ENCODE assay signal across 8 cellular contexts in genomic region chr6:6547111-6547879, GRCh38. TPM values are rescaled to one million over a fixed set of nuclear protein-coding genes. Genes with fewer than 3 reads are reported as not detected.
DNase-seq lines count a peak whose midpoint lies in the region; TF ChIP-seq lines count a peak whose summit lies in the region.

No MANE protein-coding gene starts in this region.

- H2AFZ ChIP-seq in SU-DHL-6 (ENCODE audit: low read depth, low read length, severe bottlenecking) = peak overlapping the region; percentile 46

- H3K9me3 ChIP-seq in HAP-1 (no peaks in the 10 kb centered on the region), MG63 (no peaks in the 10 kb centered on the region), SU-DHL-6 (ENCODE audit: insufficient read depth, low read length) (peaks cover 4% of the 10 kb centered on the region; the same call in 1 of the 2 replicates), adrenal gland (replicated peaks in 1 of 3) (no peaks in the 10 kb centered on the region), left ventricle myocardium inferior (replicated peaks) (peaks cover 3% of the 10 kb centered on the region)

- no peaks in the 10 kb centered on the region for H3K4me1 ChIP-seq in HAP-1
- peaks cover 10 to 11% of the 10 kb centered on the region in 2 donors for H3K4me1 ChIP-seq in adrenal gland (replicated peaks in 1 of 2)
- peaks cover 14% of the 10 kb centered on the region for H3K4me1 ChIP-seq in left ventricle myocardium inferior
- no peaks in the 10 kb centered on the region for H3K4me1 ChIP-seq in urinary bladder (ENCODE audit: insufficient read depth)

- peak overlapping the region; percentile 54 for H3K4me3 ChIP-seq in GM06990 (replicated peaks; ENCODE audit: low read depth, low read length)
- no peak overlapping the region for H3K4me3 ChIP-seq in HAP-1
- H3K4me3 ChIP-seq in MG63 = no peak overlapping the region
- H3K4me3 ChIP-seq in SU-DHL-6 (ENCODE audit: insufficient read depth, low read length, poor library complexity, severe bottlenecking) = no peak overlapping the region
- H3K4me3 ChIP-seq in adrenal gland = peak overlapping the region in 2 of 4 donors; percentile 18 to 47
- peak overlapping the region; percentile 68 for H3K4me3 ChIP-seq in left ventricle myocardium inferior
- H3K4me3 ChIP-seq in urinary bladder (ENCODE audit: low read depth, low read length) = peak overlapping the region; percentile 31

- no peaks in the 10 kb centered on the region for H3F3A ChIP-seq in SU-DHL-6 (ENCODE audit: insufficient read depth)

- TF ChIP-seq CTCF in GM06990 (IDR thresholded peaks at IDR 0.05; ENCODE audit: insufficient read depth, low read length, poor library complexity, severe bottlenecking) = peak; percentile 79
- peak; percentile 99 for TF ChIP-seq CTCF in SU-DHL-6 (IDR thresholded peaks at IDR 0.05; ENCODE audit: insufficient read depth, low read length, poor library complexity, severe bottlenecking)
- peak; percentile 89 to 95 (median 93) for TF ChIP-seq CTCF in adrenal gland (IDR thresholded peaks at IDR 0.05)
- TF ChIP-seq CTCF in left ventricle myocardium inferior (IDR thresholded peaks at IDR 0.05; ENCODE audit: borderline replicate concordance) = peak; percentile 94

- 16 to 18% (median 18%) methylated on average over 14 of the region's 14 CpGs for WGBS in adrenal gland, 4 donors
- 18% methylated on average over 14 of the region's 14 CpGs for WGBS in urinary bladder

- H3K36me3 ChIP-seq in GM06990 (ENCODE audit: control insufficient read depth, insufficient read depth, low read length) (no peaks in the 10 kb centered on the region), HAP-1 (replicated peaks) (no peaks in the 10 kb centered on the region), MG63 (no peaks in the 10 kb centered on the region), SU-DHL-6 (ENCODE audit: low read length) (no peaks in the 10 kb centered on the region), adrenal gland (replicated peaks in 1 of 2) (no peaks in the 10 kb centered on the region), left ventricle myocardium inferior (no peaks in the 10 kb centered on the region), urinary bladder (ENCODE audit: insufficient read depth) (no peaks in the 10 kb centered on the region)

- H3K27me3 ChIP-seq in GM06990 (replicated peaks; ENCODE audit: control insufficient read depth, insufficient read depth, low read length) (no peaks in the 10 kb centered on the region), HAP-1 (ENCODE audit: low read depth) (no peaks in the 10 kb centered on the region), MG63 (peaks cover 3% of the 10 kb centered on the region; the same call in 1 of the 2 replicates), SU-DHL-6 (ENCODE audit: low read length) (no peaks in the 10 kb centered on the region), adrenal gland (peaks cover 9% of the 10 kb centered on the region), left ventricle myocardium inferior (ENCODE audit: low read depth) (peaks cover 20% of the 10 kb centered on the region)

- H3K9me2 ChIP-seq in SU-DHL-6 (replicated peaks; ENCODE audit: insufficient read depth, low read length) = no peaks in the 10 kb centered on the region

- no peak for DNase-seq in GM06990 (ENCODE audit: extremely low read depth, insufficient read length)
- DNase-seq in HAP-1 (ENCODE audit: low spot score in 2 of 2) = peak; percentile 57 to 86
- peak; percentile 66 for DNase-seq in MG63
- DNase-seq in adrenal gland = peak; percentile 78 to 95 (median 89)
- DNase-seq in left ventricle myocardium inferior = peak; percentile 86
- DNase-seq in posterior vena cava (ENCODE audit: low spot score) = peak; percentile 95

- H3K4me2 ChIP-seq in SU-DHL-6 (ENCODE audit: low read depth, low read length, poor library complexity, severe bottlenecking) = peak overlapping the region; percentile 39

- no peak for TF ChIP-seq POLR2A in adrenal gland (IDR thresholded peaks at IDR 0.05)

- no peak overlapping the region for H3K27ac ChIP-seq in SU-DHL-6 (ENCODE audit: low read depth, low read length)
- no peak overlapping the region for H3K27ac ChIP-seq in adrenal gland
- peak overlapping the region; percentile 66 for H3K27ac ChIP-seq in left ventricle myocardium inferior (replicated peaks)
- H3K27ac ChIP-seq in urinary bladder (ENCODE audit: low read depth) = no peak overlapping the region

- H3K79me2 ChIP-seq in SU-DHL-6 (ENCODE audit: insufficient read depth, low read length) = no peaks in the 10 kb centered on the region

- intact Hi-C loops in adrenal gland (cut with DNase I) (no loop called here), left ventricle myocardium inferior (cut with micrococcal nuclease) (loop anchor here (5.0 kb wide), 2 partner anchors 490 to 1405 kb away; no protein-coding TSS in a partner anchor), posterior vena cava (cut with DNase I) (loop anchor here (10.0 kb wide), 2 partner anchors 492 to 1402 kb away; no protein-coding TSS in a partner anchor)

- no peaks in the 10 kb centered on the region for H4K20me1 ChIP-seq in SU-DHL-6 (ENCODE audit: low read depth, low read length)

- in situ Hi-C loops in HAP-1 (cut with MboI; ENCODE audit: low sequenced_read_pairs) = loop anchor here (25.0 kb wide), 1 partner anchor 485 kb away; no protein-coding TSS in a partner anchor

- no peak overlapping the region for H3K9ac ChIP-seq in SU-DHL-6 (ENCODE audit: low read length)

RNA-seq across cellular contexts. Expression of gene LY86, which starts 41.2 kb away (rescaled TPM):
- not detected in 2 replicates for total RNA-seq in MG63 (2014; rRNA removed; shearing (Covaris generic); ENCODE audit: low replicate concordance)
- total RNA-seq in adrenal gland (10 to 100 TPM in 3 of 8 donors, 1 to 10 TPM in 4, under 1 TPM in 1; 0.60 to 25.7 (median 8.1) TPM), left ventricle myocardium inferior (1.2 TPM), posterior vena cava (1 to 10 TPM; 1.5 to 7.4 TPM), urinary bladder (4.1 TPM)
- polyA plus RNA-seq in adrenal gland (1 to 10 TPM; 4.6 to 6.7 (median 4.8) TPM), urinary bladder (3.9 TPM)

Comparison
In these comparisons a context has a peak if more than half of its experiments do, and no peak if none do; other contexts are left out.
1. H3K4me3 ChIP-seq: peak in GM06990 (single experiment), left ventricle myocardium inferior (single experiment) and urinary bladder (single experiment); none in HAP-1 (single experiment), MG63 (single experiment) and SU-DHL-6 (single experiment).
2. intact Hi-C loops: an anchor here in left ventricle myocardium inferior (5.0 kb wide) and posterior vena cava (10.0 kb wide); none called in adrenal gland.
3. Peak in every context shown above with its lines, with median percentiles within 50 percentile points of each other: CTCF ChIP-seq.